ENCODE assay signal across 27 cellular contexts in genomic region chr7:52799817-52800216, GRCh38.
"Had no signal": no experiment of that assay in that cellular context is flagged by ENCODE, and none has a peak within 500 bp of the region (broad histone marks: within the 10 kb centered on the region; RNA-seq: fewer than 3 reads in every experiment).

No MANE protein-coding gene starts in this region.

- H3K4me1 ChIP-seq: esophagus muscularis mucosa, heart right ventricle, left lung, neural progenitor cell, parathyroid adenoma, right lobe of liver, stomach, thyroid gland, vagina had no signal

- H3K36me3 ChIP-seq: esophagus muscularis mucosa, heart right ventricle, left lung, neural progenitor cell, right lobe of liver, stomach, thyroid gland, vagina had no signal

- ATAC-seq: heart right ventricle; left cardiac atrium; left lung; naive thymus-derived CD4-positive, alpha-beta T cell; right lobe of liver had no signal

- H3K4me2 ChIP-seq: neural progenitor cell, smooth muscle cell had no signal

- DNase-seq: dermis blood vessel endothelial cell; effector memory CD4-positive, alpha-beta T cell; foreskin melanocyte; glutamatergic neuron; heart right ventricle; hippocampal formation; left cardiac atrium; mesenchymal stem cell; midbrain; naive thymus-derived CD4-positive, alpha-beta T cell; right lobe of liver; stimulated activated CD4-positive, alpha-beta T cell treated with anti-CD3 and anti-CD28 coated beads, Interleukin-12 subunit alpha, Interleukin-12 subunit beta, amount 100 ng/mL, for 4 hours; stimulated activated CD4-positive, alpha-beta T cell treated with anti-CD3 and anti-CD28 coated beads, Interleukin-1b, Interleukin-23, amount 100 ng/mL, for 48 hours; stimulated activated CD4-positive, alpha-beta T cell treated with anti-CD3 and anti-CD28 coated beads, Interleukin-4, amount 100 ng/mL, for 1 hour; stimulated activated CD8-positive, alpha-beta memory T cell treated with anti-CD3 and anti-CD28 coated beads, Interleukin-4, amount 100 ng/mL, for 48 hours; stimulated activated naive CD4-positive, alpha-beta T cell; stomach; thyroid gland; trophoblast cell had no signal

- H3K9me3 ChIP-seq: esophagus muscularis mucosa, right lobe of liver, thyroid gland, vagina had no signal

- FAIRE-seq: endothelial cell of umbilical vein, islet of Langerhans had no signal

- H3K27ac ChIP-seq: esophagus muscularis mucosa, heart right ventricle, left lung, neural progenitor cell, parathyroid adenoma, right lobe of liver, stomach, thyroid gland, vagina had no signal

- H3K9ac ChIP-seq: neural progenitor cell, parathyroid adenoma had no signal

- H3K27me3 ChIP-seq: esophagus muscularis mucosa, heart right ventricle, left lung, neural progenitor cell, right lobe of liver, stomach, thyroid gland, vagina had no signal

- H2AFZ ChIP-seq: neural progenitor cell, parathyroid adenoma had no signal

- H3K79me2 ChIP-seq: parathyroid adenoma had no signal

- H3K4me3 ChIP-seq: esophagus muscularis mucosa, heart right ventricle, left lung, neural progenitor cell, right lobe of liver, smooth muscle cell, stomach, thyroid gland, vagina had no signal
